In the genomic region with DNA sequence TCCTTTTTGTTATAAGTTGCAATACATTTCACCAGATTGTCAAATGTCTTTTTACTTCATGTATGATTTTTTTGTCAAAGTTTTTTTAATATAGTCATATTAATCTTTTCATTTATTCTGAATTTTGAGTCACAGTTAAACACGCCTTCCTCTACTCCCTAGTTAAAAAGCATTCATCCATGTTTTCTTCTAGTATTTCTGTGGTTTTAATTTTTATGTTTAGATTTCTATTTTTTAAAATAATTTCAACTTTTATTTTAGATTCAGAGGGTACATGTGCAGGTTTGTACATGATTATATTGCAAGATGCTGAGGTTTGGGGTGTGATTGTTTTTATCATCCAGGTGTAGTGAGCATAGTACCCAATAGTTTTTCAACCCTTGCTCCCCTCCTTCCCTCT, we compare ENCODE assay signal across 20 cellular contexts.
"Had no signal": no experiment of that assay in that cellular context is flagged by ENCODE, and none has a peak within 500 bp of the region (broad histone marks: within the 10 kb centered on the region; RNA-seq: fewer than 3 reads in every experiment).

No MANE protein-coding gene starts in this region.

- H3K36me3 ChIP-seq: colonic mucosa had no signal

- FAIRE-seq: endothelial cell of umbilical vein, frontal cortex had no signal

- ATAC-seq: effector memory CD8-positive, alpha-beta T cell; foreskin keratinocyte; gastroesophageal sphincter; heart left ventricle; left cardiac atrium; left lung; left ventricle myocardium superior; lower lobe of right lung; mucosa of descending colon had no signal

- H3K4me2 ChIP-seq: hepatocyte had no signal

- H3K4me3 ChIP-seq: colonic mucosa, esophagus muscularis mucosa, gastroesophageal sphincter, heart left ventricle, hepatocyte, left lung, lower lobe of right lung, mucosa of descending colon had no signal

- H2AFZ ChIP-seq: hepatocyte had no signal

- H3K27me3 ChIP-seq: colonic mucosa, esophagus muscularis mucosa, foreskin keratinocyte, gastroesophageal sphincter, heart left ventricle, hepatocyte, left lung had no signal

- H3K4me1 ChIP-seq: colonic mucosa, esophagus muscularis mucosa, foreskin keratinocyte, gastroesophageal sphincter, heart left ventricle, left lung, lower lobe of right lung had no signal

- DNase-seq: colonic mucosa; cortex of kidney; effector CD8-positive, alpha-beta T cell; effector memory CD8-positive, alpha-beta T cell; foreskin keratinocyte; heart left ventricle; hypothalamus; immature natural killer cell; left cardiac atrium; left lung; left ventricle myocardium superior; lower lobe of right lung; mesenchymal stem cell; mucosa of descending colon; naive B cell had no signal

- H3K27ac ChIP-seq: colonic mucosa, esophagus muscularis mucosa, foreskin keratinocyte, gastroesophageal sphincter, heart left ventricle, hepatocyte, left lung, lower lobe of right lung had no signal

- H3K79me2 ChIP-seq: hepatocyte had no signal

- H3K9me3 ChIP-seq: colonic mucosa, esophagus muscularis mucosa, gastroesophageal sphincter, lower lobe of right lung, mucosa of descending colon had no signal
